In genomic region chr19:6048348-6048747, GRCh38 we compare ENCODE assay signal across 11 cellular contexts.
DNase-seq lines count a peak whose midpoint lies in the region; ATAC-seq, FAIRE-seq and TF ChIP-seq lines count a peak whose summit lies in the region.
"Had no signal": no experiment of that assay in that cellular context is flagged by ENCODE, and none has a peak within 500 bp of the region (broad histone marks: within the 10 kb centered on the region; RNA-seq: fewer than 3 reads in every experiment).

No MANE protein-coding gene starts in this region.

- TF ChIP-seq RAD21 in K562 (CRISPR knock-in tag; conservative IDR thresholded peaks at IDR 0.05 in 1 of 2, IDR thresholded peaks at IDR 0.05 in 1 of 2), result no peak

- POLR2A ChIA-PET in K562 (lab: Yijun Ruan, JAX), result interaction anchor here (0.6 to 1.3 kb wide), 3 partner anchors 59 to 78 kb away, joined by 3 to 5 read pairs (median 3); no protein-coding TSS in a partner anchor

- DNase-seq in left ventricle myocardium superior (no peak), Right ventricle myocardium superior (no peak), K562 (ENCODE audit: extremely low read depth in 1 of 4, low spot score in 3 of 4) (no peak), prostate gland (ENCODE audit: low spot score) (no peak), SKM-1 (lab: John Stamatoyannopoulos, UW; ENCODE audit: unreplicated experiment) (no peak)
- DNase-seq in activated CD4-positive, alpha-beta T cell treated with anti-CD3 and anti-CD28 coated beads, Interleukin-2, amount 50 U/mL, for 1 hour, result no peak

- CTCF ChIA-PET in K562 (lab: Yijun Ruan, JAX; ENCODE audit: low intra/inter-chr PET ratio), result interaction anchor here (0.6 to 6.0 kb wide), 8 partner anchors 50 to 815 kb away, joined by 3 to 152 read pairs (median 5); partner anchors contain the start of genes CATSPERD and LONP1

- H3K27me3 ChIP-seq in K562 (ENCODE audit: control insufficient read depth in 2 of 2, insufficient read depth in 2 of 2, low read length in 2 of 2), result no peaks in the 10 kb centered on the region
- H3K27me3 ChIP-seq in mucosa of stomach (ENCODE audit: control insufficient read depth, insufficient read depth, low read length), result no peaks in the 10 kb centered on the region
- H3K27me3 ChIP-seq in prostate gland (replicated peaks; ENCODE audit: insufficient read depth), result no peaks in the 10 kb centered on the region
- H3K27me3 ChIP-seq: ovary, SJCRH30 had no signal

- peak; percentile 39 for ATAC-seq in left ventricle myocardium superior
- ATAC-seq in Right ventricle myocardium superior (ENCODE audit: poor library complexity), result no peak
- peak; percentile 41; the same call in 1 of the 3 replicates for ATAC-seq in K562
- ATAC-seq in HG03432 (IDR thresholded peaks at IDR 0.05; ENCODE audit: unreplicated experiment), result no peak

- 30% methylated on average over 9 of the region's 9 CpGs for WGBS in K562 (ENCODE audit: insufficient coverage, low coverage, missing lambda C conversion rate)
- 25% methylated on average over 9 of the region's 9 CpGs for whole genome bisulfite sequencing in prostate gland

- H3K79me2 ChIP-seq in K562 (ENCODE audit: control insufficient read depth, insufficient read depth, low read length), result no peaks in the 10 kb centered on the region; the same call in 2 of the 3 replicates

- no peak for TF ChIP-seq EP300 in K562 (IDR thresholded peaks at IDR 0.05; ENCODE audit: low read length)

- intact Hi-C loops in left ventricle myocardium superior (cut with micrococcal nuclease), result loop anchor here (2.0 kb wide), 1 partner anchor 76 kb away; no protein-coding TSS in a partner anchor
- intact Hi-C loops in Right ventricle myocardium superior (cut with DNase I), result loop anchor here (2.0 to 10.0 kb wide), 2 partner anchors 76 to 236 kb away; no protein-coding TSS in a partner anchor
- intact Hi-C loops in K562 (cut with micrococcal nuclease), result loop anchor here (1.0 to 10.0 kb wide), 4 partner anchors 61 to 816 kb away; no protein-coding TSS in a partner anchor
- intact Hi-C loops in prostate gland (cut with DNase I), result loop anchor here (1.0 to 5.0 kb wide), 3 partner anchors 77 to 249 kb away; no protein-coding TSS in a partner anchor

- H3K9me1 ChIP-seq in K562 (ENCODE audit: control insufficient read depth, insufficient read depth, low read length), result no peaks in the 10 kb centered on the region

- TF ChIP-seq CTCF in K562 (IDR thresholded peaks at IDR 0.05 in 2 of 3, conservative IDR thresholded peaks at IDR 0.05 in 1 of 3; ENCODE audit: insufficient read depth in 2 of 3, low read depth in 1 of 3, low read length in 3 of 3), result no peak
- no peak for TF ChIP-seq CTCF in prostate gland (IDR thresholded peaks at IDR 0.05)

- H2AFZ ChIP-seq in K562 (ENCODE audit: low read depth, low read length), result peak overlapping the region; percentile 66; the same call in 1 of the 2 replicates

- H3K4me1 ChIP-seq in K562 (replicated peaks in 1 of 2; ENCODE audit: control insufficient read depth in 2 of 2, insufficient read depth in 2 of 2, low read length in 2 of 2), result peaks cover 4 to 9% of the 10 kb centered on the region in 2 experiments; a peak in 3 of 5 replicates
- peaks cover 12% of the 10 kb centered on the region for H3K4me1 ChIP-seq in mucosa of stomach (ENCODE audit: control insufficient read depth, insufficient read depth, low read length)
- H3K4me1 ChIP-seq in prostate gland (replicated peaks), result no peaks in the 10 kb centered on the region
- H3K4me1 ChIP-seq: SJCRH30 had no signal

- peak overlapping the region; percentile 51 for H3K4me2 ChIP-seq in K562 (ENCODE audit: insufficient read depth, low read length)

- H3K9me3 ChIP-seq in K562 (replicated peaks; ENCODE audit: control insufficient read depth, insufficient read depth, low read depth, low read length), result no peaks in the 10 kb centered on the region
- H3K9me3 ChIP-seq in mucosa of stomach (ENCODE audit: control insufficient read depth, low read length), result no peaks in the 10 kb centered on the region
- H3K9me3 ChIP-seq in prostate gland, result no peaks in the 10 kb centered on the region
- H3K9me3 ChIP-seq: ovary, SJCRH30 had no signal

- H3K4me3 ChIP-seq in K562 (no peak overlapping the region), mucosa of stomach (ENCODE audit: low read length) (no peak overlapping the region), prostate gland (no peak overlapping the region)
- H3K4me3 ChIP-seq: ovary, SJCRH30 had no signal

- H3K27ac ChIP-seq in K562 (ENCODE audit: extremely low read depth, low read depth, low read length) (no peak overlapping the region), prostate gland (no peak overlapping the region)
- H3K27ac ChIP-seq: ovary, SJCRH30 had no signal

- FAIRE-seq in K562 (lab: Jason Lieb, UNC), result no peak
- FAIRE-seq: HTR-8/SVneo had no signal

- H4K20me1 ChIP-seq in K562 (replicated peaks; ENCODE audit: control insufficient read depth, insufficient read depth, low read length), result no peaks in the 10 kb centered on the region

- no peak for TF ChIP-seq POLR2A in K562 (conservative IDR thresholded peaks at IDR 0.05)
- TF ChIP-seq POLR2A in prostate gland (IDR thresholded peaks at IDR 0.05), result no peak

- H3K9ac ChIP-seq in K562 (ENCODE audit: insufficient read depth in 1 of 2, low read depth in 2 of 2, low read length in 2 of 2), result peak overlapping the region; percentile 33 to 84; a peak in 2 of 4 replicates
- peak overlapping the region; percentile 26 for H3K9ac ChIP-seq in mucosa of stomach (ENCODE audit: low read length)

- no peaks in the 10 kb centered on the region for H3K36me3 ChIP-seq in K562 (ENCODE audit: control insufficient read depth, insufficient read depth, low read length)
- H3K36me3 ChIP-seq in mucosa of stomach (ENCODE audit: control insufficient read depth, insufficient read depth, low read length), result no peaks in the 10 kb centered on the region
- H3K36me3 ChIP-seq in prostate gland, result no peaks in the 10 kb centered on the region
- H3K36me3 ChIP-seq: ovary, SJCRH30 had no signal

- in situ Hi-C loops in K562 (cut with MboI), result loop anchor here (5.0 kb wide), 1 partner anchor 254 kb away; no protein-coding TSS in a partner anchor

- no TSS peak for BruUV-seq in K562 (replicated peaks; lab: Mats Ljungman, UMichigan)

TF ChIP-seq in K562, 482 proteins besides CTCF, POLR2A, EP300 and RAD21 (continues in another document):
- TF ChIP-seq RBM22 (IDR thresholded peaks at IDR 0.05; ENCODE audit: low read depth, low read length, poor library complexity, severe bottlenecking) (no peak), CCAR2 (IDR thresholded peaks at IDR 0.05; ENCODE audit: low read depth, low read length) (no peak), TAF15 (IDR thresholded peaks at IDR 0.05; ENCODE audit: low read depth, low read length) (no peak), MCM2 (IDR thresholded peaks at IDR 0.05; ENCODE audit: low read depth) (no peak), NCOA6 (IDR thresholded peaks at IDR 0.05) (no peak)

Comparison
In these comparisons a context has a peak if more than half of its experiments do, and no peak if none do; other contexts are left out.
1. ATAC-seq: peak in left ventricle myocardium superior (single experiment) and K562 (single experiment); none in Right ventricle myocardium superior (single experiment) and HG03432 (single experiment).